In the genomic region with DNA sequence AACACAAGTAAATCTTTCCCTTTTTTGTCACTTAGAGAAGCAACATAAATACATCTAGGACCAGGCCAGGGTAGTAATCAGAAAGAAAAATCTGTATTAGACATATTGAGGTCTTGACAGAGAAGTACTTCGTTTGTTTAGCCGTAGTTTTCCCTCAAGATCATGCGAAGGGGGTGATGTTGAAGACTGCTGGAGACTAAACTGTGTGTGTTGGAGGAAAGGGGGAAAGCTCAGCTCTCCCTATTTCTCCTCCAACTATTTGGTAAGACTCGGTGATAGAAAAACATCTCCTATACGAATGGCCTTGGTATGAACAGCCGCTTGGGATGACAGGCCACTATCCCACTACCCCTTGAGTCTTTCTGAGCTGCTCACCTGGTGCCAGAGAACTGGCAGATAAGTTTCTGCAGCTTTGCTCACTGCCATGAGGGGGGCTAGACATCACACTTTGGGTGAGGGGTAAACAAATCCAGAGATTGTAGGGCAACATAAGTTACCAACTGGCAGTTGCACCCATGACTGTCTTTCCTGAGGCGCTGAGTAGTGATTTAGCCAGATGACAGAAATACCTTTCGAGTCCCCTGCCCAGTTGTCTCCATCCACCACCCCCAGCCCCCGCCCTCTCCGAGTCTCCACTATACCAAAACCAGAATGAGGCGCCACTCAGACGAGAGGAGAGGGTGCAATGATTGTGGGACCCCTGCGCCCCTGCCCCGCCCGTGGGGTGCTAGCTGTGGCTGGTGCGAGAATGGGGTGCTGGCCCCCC, we compare ENCODE assay signal across 8 cellular contexts. TPM values are rescaled to one million over a fixed set of nuclear protein-coding genes. Genes with fewer than 3 reads are reported as not detected.
DNase-seq lines count a peak whose midpoint lies in the region; ATAC-seq and TF ChIP-seq lines count a peak whose summit lies in the region.

No MANE protein-coding gene starts in this region.

- POLR2A ChIA-PET in activated CD4-positive, alpha-beta memory T cell treated with anti-CD3 and anti-CD28 coated beads, Interleukin-2, amount 10 ng/mL, durations not matched to agents 7 days and 5 days (lab: Charles Lee): interaction anchor here (0.8 to 6.4 kb wide), 34 partner anchors 10 to 474 kb away, joined by 3 to 298 read pairs (median 5); partner anchors contain the start of genes C12orf57, CD27, CDCA3 and COPS7A

- no peaks in the 10 kb centered on the region for H3K27me3 Mint-ChIP-seq in T-helper 2 cell treated with Interferon-gamma antibody and Interleukin-4, amounts not matched to agents 5 μg/mL and 100 μg/mL, for 36 hours (ENCODE audit: low read depth)
- H3K27me3 Mint-ChIP-seq in activated CD4-positive, alpha-beta memory T cell treated with anti-CD3 and anti-CD28 coated beads, Interleukin-2, amount 10 ng/mL, durations not matched to agents 7 days and 5 days: peaks cover 7% of the 10 kb centered on the region

- CTCF ChIA-PET in activated CD4-positive, alpha-beta memory T cell treated with anti-CD3 and anti-CD28 coated beads, Interleukin-2, amount 10 ng/mL, durations not matched to agents 7 days and 5 days (lab: Charles Lee): interaction anchor here (0.6 to 2.3 kb wide), 26 partner anchors 8 to 421 kb away, joined by 3 to 13 read pairs (median 4); partner anchors contain the start of genes GAPDH, MRPL51 and TAPBPL

- no peaks in the 10 kb centered on the region for H3K9me3 ChIP-seq in iPS-18a (ENCODE audit: control insufficient read depth, low read depth, low read length)
- no peaks in the 10 kb centered on the region for H3K9me3 ChIP-seq in subcutaneous abdominal adipose tissue (ENCODE audit: control insufficient read depth in 5 of 5, low read length in 5 of 5)

- peaks cover 8% of the 10 kb centered on the region for H3K4me1 ChIP-seq in iPS-18a (ENCODE audit: control insufficient read depth, low read depth, low read length)
- peaks cover 4 to 23% (median 19%) of the 10 kb centered on the region in 5 donors for H3K4me1 ChIP-seq in subcutaneous abdominal adipose tissue (ENCODE audit: control insufficient read depth in 5 of 5, insufficient read depth in 5 of 5, low read length in 5 of 5)
- peaks cover 9% of the 10 kb centered on the region for H3K4me1 ChIP-seq in foreskin keratinocyte

- H3K9me3 Mint-ChIP-seq in T-helper 2 cell treated with Interferon-gamma antibody and Interleukin-4, amounts not matched to agents 5 μg/mL and 100 μg/mL, for 36 hours: no peaks in the 10 kb centered on the region
- H3K9me3 Mint-ChIP-seq in activated CD4-positive, alpha-beta memory T cell treated with anti-CD3 and anti-CD28 coated beads, Interleukin-2, amount 10 ng/mL, durations not matched to agents 7 days and 5 days: no peaks in the 10 kb centered on the region

- peak overlapping the region; percentile 90 for H3K4me3 Mint-ChIP-seq in T-helper 2 cell treated with Interferon-gamma antibody and Interleukin-4, amounts not matched to agents 5 μg/mL and 100 μg/mL, for 36 hours
- peak overlapping the region; percentile 89 for H3K4me3 Mint-ChIP-seq in activated CD4-positive, alpha-beta memory T cell treated with anti-CD3 and anti-CD28 coated beads, Interleukin-2, amount 10 ng/mL, durations not matched to agents 7 days and 5 days

- H3K36me3 Mint-ChIP-seq in T-helper 2 cell treated with Interferon-gamma antibody and Interleukin-4, amounts not matched to agents 5 μg/mL and 100 μg/mL, for 36 hours (ENCODE audit: low read depth): peaks cover 44% of the 10 kb centered on the region
- peaks cover 42% of the 10 kb centered on the region for H3K36me3 Mint-ChIP-seq in activated CD4-positive, alpha-beta memory T cell treated with anti-CD3 and anti-CD28 coated beads, Interleukin-2, amount 10 ng/mL, durations not matched to agents 7 days and 5 days (ENCODE audit: low read depth)

- H3K36me3 ChIP-seq in iPS-18a (ENCODE audit: control insufficient read depth, low read depth, low read length): peaks cover 2% of the 10 kb centered on the region
- peaks cover 0 to 14% (median 7%) of the 10 kb centered on the region in 5 donors for H3K36me3 ChIP-seq in subcutaneous abdominal adipose tissue (ENCODE audit: control insufficient read depth in 5 of 5, insufficient read depth in 5 of 5, low read length in 5 of 5)

- peak overlapping the region; percentile 90 for H3K27ac Mint-ChIP-seq in T-helper 2 cell treated with Interferon-gamma antibody and Interleukin-4, amounts not matched to agents 5 μg/mL and 100 μg/mL, for 36 hours
- peak overlapping the region; percentile 88 for H3K27ac Mint-ChIP-seq in activated CD4-positive, alpha-beta memory T cell treated with anti-CD3 and anti-CD28 coated beads, Interleukin-2, amount 10 ng/mL, durations not matched to agents 7 days and 5 days

- H3K9ac ChIP-seq in iPS-18a (ENCODE audit: low read length) (peak overlapping the region; percentile 68), subcutaneous abdominal adipose tissue (ENCODE audit: low read length in 5 of 5) (peak overlapping the region in 4 of 5 donors; percentile 40 to 84 (median 69))

- no peak for DNase-seq in T-helper 2 cell treated with Interferon-gamma antibody and Interleukin-4, amounts not matched to agents 5 μg/mL and 100 μg/mL, for 36 hours (ENCODE audit: low spot score)
- DNase-seq in T-helper 2 cell (no peak), foreskin keratinocyte (no peak), SIG-M5 (lab: John Stamatoyannopoulos, UW) (no peak)
- no peak for DNase-seq in activated CD4-positive, alpha-beta memory T cell treated with anti-CD3 and anti-CD28 coated beads, Interleukin-2, amount 10 ng/mL, durations not matched to agents 7 days and 5 days
- no peak for DNase-seq in stimulated activated CD8-positive, alpha-beta memory T cell treated with anti-CD3 and anti-CD28 coated beads, Interleukin-4, amount 100 ng/mL, for 48 hours

- peak overlapping the region; percentile 92 for H3K4me3 ChIP-seq in iPS-18a (ENCODE audit: low read length)
- H3K4me3 ChIP-seq in subcutaneous abdominal adipose tissue (ENCODE audit: low read depth in 1 of 5, low read length in 5 of 5): peak overlapping the region; percentile 70 to 91 (median 82)

- no peak for ATAC-seq in foreskin keratinocyte

- peaks cover 49% of the 10 kb centered on the region for H3K4me1 Mint-ChIP-seq in T-helper 2 cell treated with Interferon-gamma antibody and Interleukin-4, amounts not matched to agents 5 μg/mL and 100 μg/mL, for 36 hours (ENCODE audit: low read depth)
- peaks cover 58% of the 10 kb centered on the region for H3K4me1 Mint-ChIP-seq in activated CD4-positive, alpha-beta memory T cell treated with anti-CD3 and anti-CD28 coated beads, Interleukin-2, amount 10 ng/mL, durations not matched to agents 7 days and 5 days

- H3K27me3 ChIP-seq in iPS-18a (ENCODE audit: control insufficient read depth, insufficient read depth, low read length) (no peaks in the 10 kb centered on the region), subcutaneous abdominal adipose tissue (ENCODE audit: control insufficient read depth in 5 of 5, insufficient read depth in 4 of 5, low read length in 5 of 5) (no peaks in the 10 kb centered on the region), foreskin keratinocyte (no peaks in the 10 kb centered on the region)

- no peak overlapping the region for H3K27ac ChIP-seq in iPS-18a (ENCODE audit: low read length)
- H3K27ac ChIP-seq in subcutaneous abdominal adipose tissue (ENCODE audit: low read depth, low read length): peak overlapping the region; percentile 55
- no peak overlapping the region for H3K27ac ChIP-seq in foreskin keratinocyte

- no peak for TF ChIP-seq CTCF in foreskin keratinocyte (conservative IDR thresholded peaks at IDR 0.05)

RNA-seq across cellular contexts. Expression of gene VAMP1, which starts 0.7 kb away (rescaled TPM):
- total RNA-seq in activated CD4-positive, alpha-beta memory T cell treated with anti-CD3 and anti-CD28 coated beads, Interleukin-2, amount 10 ng/mL, durations not matched to agents 7 days and 5 days: 10 to 100 TPM; 45.1 to 50.9 TPM
- 1.8 and 2.9 TPM in 2 replicates for total RNA-seq in foreskin keratinocyte
- 2.0 and 2.9 TPM in 2 replicates for polyA plus RNA-seq in foreskin keratinocyte

RNA-seq across cellular contexts. Expression of gene TAPBPL, which starts 17.9 kb away (rescaled TPM):
- total RNA-seq in activated CD4-positive, alpha-beta memory T cell treated with anti-CD3 and anti-CD28 coated beads, Interleukin-2, amount 10 ng/mL, durations not matched to agents 7 days and 5 days: 10 to 100 TPM; 45.0 to 49.0 TPM
- total RNA-seq in foreskin keratinocyte: 7.1 and 15.8 TPM in 2 replicates
- 7.3 and 13.9 TPM in 2 replicates for polyA plus RNA-seq in foreskin keratinocyte

RNA-seq across cellular contexts. Expression of gene MRPL51, which starts 23.3 kb away (rescaled TPM):
- 100 to 1,000 TPM; 204 to 208 TPM for total RNA-seq in activated CD4-positive, alpha-beta memory T cell treated with anti-CD3 and anti-CD28 coated beads, Interleukin-2, amount 10 ng/mL, durations not matched to agents 7 days and 5 days
- 193 and 210 TPM in 2 replicates for total RNA-seq in foreskin keratinocyte
- polyA plus RNA-seq in foreskin keratinocyte: 303 and 321 TPM in 2 replicates

RNA-seq across cellular contexts. Expression of gene NCAPD2, which starts 24.1 kb away (rescaled TPM):
- total RNA-seq in activated CD4-positive, alpha-beta memory T cell treated with anti-CD3 and anti-CD28 coated beads, Interleukin-2, amount 10 ng/mL, durations not matched to agents 7 days and 5 days: 100 to 1,000 TPM; 153 to 156 TPM
- total RNA-seq in foreskin keratinocyte: 64.5 and 86.2 TPM in 2 replicates
- 26.1 and 35.7 TPM in 2 replicates for polyA plus RNA-seq in foreskin keratinocyte

RNA-seq across cellular contexts. Expression of gene CD27, which starts 25.0 kb away (rescaled TPM):
- total RNA-seq in activated CD4-positive, alpha-beta memory T cell treated with anti-CD3 and anti-CD28 coated beads, Interleukin-2, amount 10 ng/mL, durations not matched to agents 7 days and 5 days: 10 to 100 TPM; 39.9 to 43.4 TPM
- not detected in 2 replicates for total RNA-seq in foreskin keratinocyte
- not detected in 2 replicates for polyA plus RNA-seq in foreskin keratinocyte

Comparison
In these comparisons a context has a peak if more than half of its experiments do, and no peak if none do; other contexts are left out.
1. RNA of gene VAMP1, which starts 0.7 kb away (total RNA-seq): 45.1 to 50.9 TPM in activated CD4-positive, alpha-beta memory T cell treated with anti-CD3 and anti-CD28 coated beads, Interleukin-2, amount 10 ng/mL, durations not matched to agents 7 days and 5 days; 1.8 to 2.9 TPM in foreskin keratinocyte; every median in the first group is over 10 times any median in the second.